ENCODE assay signal across 8 cellular contexts in genomic region chr19:37906868-37907734, GRCh38. TPM values are rescaled to one million over a fixed set of nuclear protein-coding genes. Genes with fewer than 3 reads are reported as not detected.
DNase-seq lines count a peak whose midpoint lies in the region; ATAC-seq and TF ChIP-seq lines count a peak whose summit lies in the region.

Gene SIPA1L3, plus strand, starts transcription at chr19:37907208. Its CDS starts 174,358 bp downstream, at chr19:38081566.

- TF ChIP-seq POLR2A in esophagus muscularis mucosa (IDR thresholded peaks at IDR 0.05; ENCODE audit: low read depth) = peak; percentile 31

- CTCF ChIA-PET in Panc1 (lab: Charles Lee) = interaction anchor here (0.7 to 1.5 kb wide), 2 partner anchors 25 to 314 kb away, joined by 3 to 9 read pairs; no protein-coding TSS in a partner anchor

- H3K27me3 ChIP-seq in Panc1 (ENCODE audit: control insufficient read depth, insufficient read depth, low read length) (no peaks in the 10 kb centered on the region), esophagus muscularis mucosa (no peaks in the 10 kb centered on the region)

- H3K9me3 ChIP-seq in Panc1 (ENCODE audit: control insufficient read depth, insufficient read depth, low read depth, low read length) (no peaks in the 10 kb centered on the region), esophagus muscularis mucosa (no peaks in the 10 kb centered on the region)

- TF ChIP-seq EP300 in esophagus muscularis mucosa (IDR thresholded peaks at IDR 0.05) = no peak

- ATAC-seq in GM21723 (IDR thresholded peaks at IDR 0.05; ENCODE audit: unreplicated experiment) (peak; percentile 74), Panc1 (peak; percentile 98)
- peak; percentile 99 for ATAC-seq in stimulated activated effector memory CD8-positive, alpha-beta T cell treated with anti-CD3 and anti-CD28 coated beads, Interleukin-12 subunit alpha, Interleukin-12 subunit beta, amount 100 ng/mL, for 72 hours

- TF ChIP-seq CTCF in Panc1 (IDR thresholded peaks at IDR 0.05) (no peak), esophagus muscularis mucosa (IDR thresholded peaks at IDR 0.05) (peak in 1 of 3 experiments; percentile 27)

- WGBS in esophagus muscularis mucosa = 1% methylated on average over 20 of the region's 96 CpGs

- H3K27ac ChIP-seq in Panc1 (ENCODE audit: low read length) = peak within 1 kb of the TSS; percentile 75
- peak within 1 kb of the TSS; percentile 70 to 81 (median 75) for H3K27ac ChIP-seq in esophagus muscularis mucosa (replicated peaks in 1 of 4)

- in situ Hi-C loops in Panc1 (cut with HindIII; ENCODE audit: low pct_unique_long_range_greater_than_20kb, low sequenced_read_pairs) = no loop called here

- H3K4me3 Mint-ChIP-seq in stimulated activated effector memory CD8-positive, alpha-beta T cell treated with anti-CD3 and anti-CD28 coated beads, Interleukin-12 subunit alpha, Interleukin-12 subunit beta, amount 100 ng/mL, for 72 hours = peak within 1 kb of the TSS; percentile 86

- peak within 1 kb of the TSS; percentile 84 for H3K27ac Mint-ChIP-seq in stimulated activated effector memory CD8-positive, alpha-beta T cell treated with anti-CD3 and anti-CD28 coated beads, Interleukin-12 subunit alpha, Interleukin-12 subunit beta, amount 100 ng/mL, for 72 hours

- H3K9me3 Mint-ChIP-seq in stimulated activated effector memory CD8-positive, alpha-beta T cell treated with anti-CD3 and anti-CD28 coated beads, Interleukin-12 subunit alpha, Interleukin-12 subunit beta, amount 100 ng/mL, for 72 hours = no peaks in the 10 kb centered on the region

- H3K36me3 Mint-ChIP-seq in stimulated activated effector memory CD8-positive, alpha-beta T cell treated with anti-CD3 and anti-CD28 coated beads, Interleukin-12 subunit alpha, Interleukin-12 subunit beta, amount 100 ng/mL, for 72 hours = no peaks in the 10 kb centered on the region

- H3K36me3 ChIP-seq in Panc1 (ENCODE audit: control insufficient read depth, insufficient read depth, low read length) (no peaks in the 10 kb centered on the region), esophagus muscularis mucosa (no peaks in the 10 kb centered on the region)

- intact Hi-C loops in Panc1 (cut with micrococcal nuclease; ENCODE audit: unreplicated experiment) = loop anchor here (10.0 kb wide), 4 partner anchors 78 to 318 kb away; partner anchors contain the start of gene DPF1
- intact Hi-C loops in esophagus muscularis mucosa (cut with DNase I) = loop anchor here (10.0 kb wide), 2 partner anchors 148 to 428 kb away; partner anchors contain the start of gene CATSPERG

- POLR2A ChIA-PET in Panc1 (lab: Charles Lee) = interaction anchor here (1.2 kb wide), 1 partner anchor 25 kb away, joined by 6 read pairs; no protein-coding TSS in a partner anchor

- DNase-seq in DMS53 (lab: John Stamatoyannopoulos, UW) (peak; percentile 100), KG1 (lab: John Stamatoyannopoulos, UW) (peak; percentile 82), Panc1 (ENCODE audit: low read depth, low spot score) (peak; percentile 80), esophagus muscularis mucosa (ENCODE audit: extremely low spot score) (peak; percentile 97), myocyte (ENCODE audit: low read depth) (peak; percentile 97)
- DNase-seq in activated T-cell treated with anti-CD3 and anti-CD28 coated beads, Interleukin-2, amount 50 U/mL, for 48 hours = peak; percentile 93 to 95
- DNase-seq in stimulated activated effector memory CD8-positive, alpha-beta T cell treated with anti-CD3 and anti-CD28 coated beads, Interleukin-12 subunit alpha, Interleukin-12 subunit beta, amount 100 ng/mL, for 72 hours (ENCODE audit: low spot score in 2 of 2) = peak; percentile 85 to 93

- peaks cover 23% of the 10 kb centered on the region for H3K4me1 Mint-ChIP-seq in stimulated activated effector memory CD8-positive, alpha-beta T cell treated with anti-CD3 and anti-CD28 coated beads, Interleukin-12 subunit alpha, Interleukin-12 subunit beta, amount 100 ng/mL, for 72 hours

- no TSS peak for BruUV-seq in Panc1 (replicated peaks; lab: Mats Ljungman, UMichigan)

- H3K4me3 ChIP-seq in Panc1 (ENCODE audit: low read depth in 2 of 2, low read length in 2 of 2) (peak within 1 kb of the TSS; percentile 76 to 97), esophagus muscularis mucosa (peak within 1 kb of the TSS; percentile 76 to 99 (median 91))

- H3K4me1 ChIP-seq in Panc1 (ENCODE audit: control insufficient read depth, insufficient read depth, low read length) = peaks cover 10% of the 10 kb centered on the region
- H3K4me1 ChIP-seq in esophagus muscularis mucosa = peaks cover 12 to 23% (median 19%) of the 10 kb centered on the region in 4 donors

RNA-seq across cellular contexts. Expression of gene SIPA1L3, which starts in this region (rescaled TPM):
- 66.3 TPM for total RNA-seq in Panc1 (2021; ENCODE audit: unreplicated experiment)
- 49.7 TPM for polyA plus RNA-seq in Panc1 (2012; ENCODE audit: insufficient read length)
- 10 to 100 TPM; 10.4 to 17.9 (median 13.2) TPM for total RNA-seq in esophagus muscularis mucosa
- total RNA-seq in myocyte = 15.1 and 17.0 TPM in 2 replicates
- polyA plus RNA-seq in myocyte (2012) = 10.0 TPM

Comparison
In these comparisons a context has a peak if more than half of its experiments do, and no peak if none do; other contexts are left out.
1. Peak in every context shown above with its lines: DNase-seq, ATAC-seq, H3K4me3 ChIP-seq and H3K27ac ChIP-seq.